12 cellular contexts compared by ENCODE assay signal in genomic region chr20:58975353-58975752, GRCh38. TPM values are rescaled to one million over a fixed set of nuclear protein-coding genes. Genes with fewer than 3 reads are reported as not detected.
"Had no signal": no experiment of that assay in that cellular context is flagged by ENCODE, and none has a peak within 500 bp of the region (broad histone marks: within the 10 kb centered on the region; RNA-seq: fewer than 3 reads in every experiment).

No MANE protein-coding gene starts in this region.

- H3K4me1 ChIP-seq: HAP-1 had no signal

- DNase-seq: GM23248, GOT3, H7, H9, HCEC 1CT, HFFc6 had no signal

- H3K4me2 ChIP-seq: GM23338 had no signal

- FAIRE-seq: H1, H54 had no signal

- H2AFZ ChIP-seq: GM23248, GM23338 had no signal

- ATAC-seq: GM23338, HCT116 had no signal

- H3K36me3 ChIP-seq: HAP-1 had no signal

- H3K9ac ChIP-seq: GM23248 had no signal

- H3K4me3 ChIP-seq: GM23248, GM23338, HAP-1 had no signal

- H3K27ac ChIP-seq: GM23248 had no signal

RNA-seq across cellular contexts. Expression of gene TUBB1, which starts 43.9 kb away (rescaled TPM):
- total RNA-seq: GM23248, GM23338, H1, H4, H7, H9, HFFc6 had no signal
- polyA plus RNA-seq: GM23338, H1 had no signal
